ENCODE assay signal across 11 cellular contexts in the genomic region with DNA sequence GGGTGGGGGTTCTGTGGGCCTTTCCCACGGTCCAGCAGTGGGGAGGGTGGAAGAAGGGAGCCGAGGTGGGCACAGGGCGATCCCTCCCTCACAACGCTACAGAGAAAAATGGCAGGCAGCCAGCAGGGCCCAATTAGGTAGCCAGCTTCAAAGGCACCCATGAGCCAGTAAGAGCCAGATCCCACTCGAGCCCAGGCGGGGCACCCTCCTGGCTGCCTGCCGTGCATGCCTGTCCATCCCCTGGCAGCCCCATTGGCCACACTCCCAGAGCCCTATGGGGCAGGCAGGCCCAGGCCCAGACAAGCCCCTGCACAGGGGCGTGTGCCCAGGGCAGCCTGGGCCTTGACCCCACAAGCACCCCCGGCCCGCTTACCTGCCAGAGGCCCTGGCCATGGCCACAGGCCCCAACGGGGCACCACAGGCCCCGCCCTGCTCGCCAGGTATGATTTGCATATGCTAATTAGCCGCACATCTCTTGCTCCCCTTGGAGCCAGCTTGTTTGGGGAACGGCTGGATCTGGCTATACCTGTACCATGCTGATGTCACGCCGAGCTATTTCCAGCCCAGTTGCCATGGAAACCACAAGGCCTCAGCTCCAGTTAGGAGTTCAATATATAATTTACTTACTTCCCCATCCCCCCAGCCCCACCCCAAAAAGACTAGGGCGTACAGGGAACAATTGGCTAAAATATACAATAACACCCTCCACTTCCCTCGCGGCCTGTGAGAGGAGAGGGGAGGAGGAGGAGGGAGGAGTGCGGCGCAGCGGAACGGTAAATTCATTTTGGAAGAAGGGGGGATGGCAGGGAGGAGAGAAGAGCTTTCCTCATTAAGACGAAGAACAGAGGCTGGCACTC. TPM values are rescaled to one million over a fixed set of nuclear protein-coding genes. Genes with fewer than 3 reads are reported as not detected.
DNase-seq lines count a peak whose midpoint lies in the region; ATAC-seq and TF ChIP-seq lines count a peak whose summit lies in the region.
"Had no signal": no experiment of that assay in that cellular context is flagged by ENCODE, and none has a peak within 500 bp of the region (broad histone marks: within the 10 kb centered on the region; RNA-seq: fewer than 3 reads in every experiment).

No MANE protein-coding gene starts in this region.

- no peak overlapping the region for H3K27ac Mint-ChIP-seq in WTC11
- H3K27ac Mint-ChIP-seq: B cell, progenitor cell of endocrine pancreas had no signal

- CTCF ChIA-PET in WTC11 (lab: Charles Lee), result interaction anchor here (1.0 to 1.4 kb wide), 4 partner anchors 14 to 149 kb away, joined by 3 to 6 read pairs (median 3); no protein-coding TSS in a partner anchor

- H3K4me1 ChIP-seq in BE2C (peaks cover 27% of the 10 kb centered on the region), left lung (peaks cover 0 to 9% of the 10 kb centered on the region in 2 donors)

- H3K27ac ChIP-seq in left lung, result peak overlapping the region in 1 of 2 donors; percentile 13

- H3K9me3 ChIP-seq in BE2C, result no peaks in the 10 kb centered on the region
- H3K9me3 ChIP-seq in MG63, result no peaks in the 10 kb centered on the region
- no peaks in the 10 kb centered on the region for H3K9me3 ChIP-seq in left lung

- peak; percentile 22 for ATAC-seq in WTC11
- ATAC-seq in left lung, result peak; percentile 78
- no peak for ATAC-seq in HG03097 (IDR thresholded peaks at IDR 0.05; ENCODE audit: low FRiP score, unreplicated experiment)
- no peak for ATAC-seq in HG02678 (IDR thresholded peaks at IDR 0.05; ENCODE audit: unreplicated experiment)

- H3K36me3 ChIP-seq in BE2C (no peaks in the 10 kb centered on the region), MG63 (no peaks in the 10 kb centered on the region), left lung (no peaks in the 10 kb centered on the region)

- intact Hi-C loops in left lung (cut with DNase I), result no loop called here

- H3K4me3 ChIP-seq in BE2C (ENCODE audit: low read depth, low read length) (no peak overlapping the region), MG63 (no peak overlapping the region), left lung (no peak overlapping the region)

- H3K27me3 Mint-ChIP-seq in WTC11 (ENCODE audit: low read depth), result no peaks in the 10 kb centered on the region; the same call in 1 of the 2 replicates

- TF ChIP-seq CTCF in BE2C (IDR thresholded peaks at IDR 0.05; ENCODE audit: low read depth, low read length), result no peak
- no peak for TF ChIP-seq CTCF in WTC11 (IDR thresholded peaks at IDR 0.05)
- TF ChIP-seq CTCF in left lung (IDR thresholded peaks at IDR 0.05), result no peak

- peaks cover 4% of the 10 kb centered on the region; the same call in 1 of the 2 replicates for H3K36me3 Mint-ChIP-seq in WTC11

- peak; percentile 70 for DNase-seq in BE2C
- peak; percentile 67 for DNase-seq in MG63
- DNase-seq in WTC11 (ENCODE audit: low spot score), result peak; percentile 67
- DNase-seq in left lung, result peak in 1 of 2 donors; percentile 72
- no peak for DNase-seq in Kasumi-1 (lab: John Stamatoyannopoulos, UW)
- DNase-seq in activated T-cell treated with anti-CD3 and anti-CD28 coated beads, Interleukin-2, amount 50 U/mL, for 1 hour, result no peak
- DNase-seq: cortex of kidney had no signal

- H3K9me3 Mint-ChIP-seq in WTC11, result no peaks in the 10 kb centered on the region

- H3K4me1 Mint-ChIP-seq in WTC11, result peaks cover 51% of the 10 kb centered on the region

- no peaks in the 10 kb centered on the region for H3K27me3 ChIP-seq in BE2C
- no peaks in the 10 kb centered on the region for H3K27me3 ChIP-seq in MG63
- H3K27me3 ChIP-seq in left lung, result peaks cover 0 to 19% of the 10 kb centered on the region in 2 donors

- no peak overlapping the region for H3K4me3 Mint-ChIP-seq in WTC11

- POLR2A ChIA-PET in WTC11 (lab: Charles Lee), result no interaction called here

TF ChIP-seq in WTC11, 78 proteins besides CTCF, POLR2A, EP300 and RAD21 (continues in another document):
- TF ChIP-seq, protein P1, sequence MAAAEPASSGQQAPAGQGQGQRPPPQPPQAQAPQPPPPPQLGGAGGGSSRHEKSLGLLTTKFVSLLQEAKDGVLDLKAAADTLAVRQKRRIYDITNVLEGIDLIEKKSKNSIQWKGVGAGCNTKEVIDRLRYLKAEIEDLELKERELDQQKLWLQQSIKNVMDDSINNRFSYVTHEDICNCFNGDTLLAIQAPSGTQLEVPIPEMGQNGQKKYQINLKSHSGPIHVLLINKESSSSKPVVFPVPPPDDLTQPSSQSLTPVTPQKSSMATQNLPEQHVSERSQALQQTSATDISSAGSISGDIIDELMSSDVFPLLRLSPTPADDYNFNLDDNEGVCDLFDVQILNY (CRISPR knock-in tag; IDR thresholded peaks at IDR 0.05), result no peak
- TF ChIP-seq, protein P2, sequence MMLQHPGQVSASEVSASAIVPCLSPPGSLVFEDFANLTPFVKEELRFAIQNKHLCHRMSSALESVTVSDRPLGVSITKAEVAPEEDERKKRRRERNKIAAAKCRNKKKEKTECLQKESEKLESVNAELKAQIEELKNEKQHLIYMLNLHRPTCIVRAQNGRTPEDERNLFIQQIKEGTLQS (CRISPR knock-in tag; conservative IDR thresholded peaks at IDR 0.05), result no peak
- no peak for TF ChIP-seq HMGA2 (CRISPR knock-in tag; IDR thresholded peaks at IDR 0.05)
- TF ChIP-seq NR2C2 (CRISPR knock-in tag; IDR thresholded peaks at IDR 0.05), result no peak
- no peak for TF ChIP-seq NFATC4 (CRISPR knock-in tag; IDR thresholded peaks at IDR 0.05)
- TF ChIP-seq, protein P3, sequence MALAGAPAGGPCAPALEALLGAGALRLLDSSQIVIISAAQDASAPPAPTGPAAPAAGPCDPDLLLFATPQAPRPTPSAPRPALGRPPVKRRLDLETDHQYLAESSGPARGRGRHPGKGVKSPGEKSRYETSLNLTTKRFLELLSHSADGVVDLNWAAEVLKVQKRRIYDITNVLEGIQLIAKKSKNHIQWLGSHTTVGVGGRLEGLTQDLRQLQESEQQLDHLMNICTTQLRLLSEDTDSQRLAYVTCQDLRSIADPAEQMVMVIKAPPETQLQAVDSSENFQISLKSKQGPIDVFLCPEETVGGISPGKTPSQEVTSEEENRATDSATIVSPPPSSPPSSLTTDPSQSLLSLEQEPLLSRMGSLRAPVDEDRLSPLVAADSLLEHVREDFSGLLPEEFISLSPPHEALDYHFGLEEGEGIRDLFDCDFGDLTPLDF (CRISPR knock-in tag; IDR thresholded peaks at IDR 0.05), result no peak
- TF ChIP-seq, protein P4, sequence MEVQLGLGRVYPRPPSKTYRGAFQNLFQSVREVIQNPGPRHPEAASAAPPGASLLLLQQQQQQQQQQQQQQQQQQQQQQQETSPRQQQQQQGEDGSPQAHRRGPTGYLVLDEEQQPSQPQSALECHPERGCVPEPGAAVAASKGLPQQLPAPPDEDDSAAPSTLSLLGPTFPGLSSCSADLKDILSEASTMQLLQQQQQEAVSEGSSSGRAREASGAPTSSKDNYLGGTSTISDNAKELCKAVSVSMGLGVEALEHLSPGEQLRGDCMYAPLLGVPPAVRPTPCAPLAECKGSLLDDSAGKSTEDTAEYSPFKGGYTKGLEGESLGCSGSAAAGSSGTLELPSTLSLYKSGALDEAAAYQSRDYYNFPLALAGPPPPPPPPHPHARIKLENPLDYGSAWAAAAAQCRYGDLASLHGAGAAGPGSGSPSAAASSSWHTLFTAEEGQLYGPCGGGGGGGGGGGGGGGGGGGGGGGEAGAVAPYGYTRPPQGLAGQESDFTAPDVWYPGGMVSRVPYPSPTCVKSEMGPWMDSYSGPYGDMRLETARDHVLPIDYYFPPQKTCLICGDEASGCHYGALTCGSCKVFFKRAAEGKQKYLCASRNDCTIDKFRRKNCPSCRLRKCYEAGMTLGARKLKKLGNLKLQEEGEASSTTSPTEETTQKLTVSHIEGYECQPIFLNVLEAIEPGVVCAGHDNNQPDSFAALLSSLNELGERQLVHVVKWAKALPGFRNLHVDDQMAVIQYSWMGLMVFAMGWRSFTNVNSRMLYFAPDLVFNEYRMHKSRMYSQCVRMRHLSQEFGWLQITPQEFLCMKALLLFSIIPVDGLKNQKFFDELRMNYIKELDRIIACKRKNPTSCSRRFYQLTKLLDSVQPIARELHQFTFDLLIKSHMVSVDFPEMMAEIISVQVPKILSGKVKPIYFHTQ (CRISPR knock-in tag; IDR thresholded peaks at IDR 0.05), result no peak
- TF ChIP-seq, protein P5, sequence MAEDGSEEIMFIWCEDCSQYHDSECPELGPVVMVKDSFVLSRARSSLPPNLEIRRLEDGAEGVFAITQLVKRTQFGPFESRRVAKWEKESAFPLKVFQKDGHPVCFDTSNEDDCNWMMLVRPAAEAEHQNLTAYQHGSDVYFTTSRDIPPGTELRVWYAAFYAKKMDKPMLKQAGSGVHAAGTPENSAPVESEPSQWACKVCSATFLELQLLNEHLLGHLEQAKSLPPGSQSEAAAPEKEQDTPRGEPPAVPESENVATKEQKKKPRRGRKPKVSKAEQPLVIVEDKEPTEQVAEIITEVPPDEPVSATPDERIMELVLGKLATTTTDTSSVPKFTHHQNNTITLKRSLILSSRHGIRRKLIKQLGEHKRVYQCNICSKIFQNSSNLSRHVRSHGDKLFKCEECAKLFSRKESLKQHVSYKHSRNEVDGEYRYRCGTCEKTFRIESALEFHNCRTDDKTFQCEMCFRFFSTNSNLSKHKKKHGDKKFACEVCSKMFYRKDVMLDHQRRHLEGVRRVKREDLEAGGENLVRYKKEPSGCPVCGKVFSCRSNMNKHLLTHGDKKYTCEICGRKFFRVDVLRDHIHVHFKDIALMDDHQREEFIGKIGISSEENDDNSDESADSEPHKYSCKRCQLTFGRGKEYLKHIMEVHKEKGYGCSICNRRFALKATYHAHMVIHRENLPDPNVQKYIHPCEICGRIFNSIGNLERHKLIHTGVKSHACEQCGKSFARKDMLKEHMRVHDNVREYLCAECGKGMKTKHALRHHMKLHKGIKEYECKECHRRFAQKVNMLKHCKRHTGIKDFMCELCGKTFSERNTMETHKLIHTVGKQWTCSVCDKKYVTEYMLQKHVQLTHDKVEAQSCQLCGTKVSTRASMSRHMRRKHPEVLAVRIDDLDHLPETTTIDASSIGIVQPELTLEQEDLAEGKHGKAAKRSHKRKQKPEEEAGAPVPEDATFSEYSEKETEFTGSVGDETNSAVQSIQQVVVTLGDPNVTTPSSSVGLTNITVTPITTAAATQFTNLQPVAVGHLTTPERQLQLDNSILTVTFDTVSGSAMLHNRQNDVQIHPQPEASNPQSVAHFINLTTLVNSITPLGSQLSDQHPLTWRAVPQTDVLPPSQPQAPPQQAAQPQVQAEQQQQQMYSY (CRISPR knock-in tag; IDR thresholded peaks at IDR 0.05), result no peak

RNA-seq across cellular contexts. Expression of a gene that starts 47.5 kb away (rescaled TPM):
- 73.0 TPM for polyA plus RNA-seq in BE2C (2012; ENCODE audit: insufficient read depth, insufficient read length, low read depth)
- total RNA-seq in MG63 (2014; rRNA removed; shearing (Covaris generic); ENCODE audit: low replicate concordance), result 9.6 and 13.0 TPM in 2 replicates
- total RNA-seq in WTC11 (2021) (68.6 to 77.0 TPM (median 74.3 TPM) in 3 replicates), left lung (10 to 100 TPM; 35.0 to 41.3 TPM)

Comparison
In these comparisons a context has a peak if more than half of its experiments do, and no peak if none do; other contexts are left out.
1. DNase-seq: peak in BE2C (single experiment), MG63 (single experiment) and WTC11 (single experiment); none in Kasumi-1 (0 of 2) and activated T-cell treated with anti-CD3 and anti-CD28 coated beads, Interleukin-2, amount 50 U/mL, for 1 hour (single experiment).
2. ATAC-seq: peak in WTC11 (single experiment) and left lung (single experiment); none in HG03097 (single experiment) and HG02678 (single experiment).